In genomic region chr1:18109756-18110597, GRCh38 we compare ENCODE assay signal across 8 cellular contexts. TPM values are rescaled to one million over a fixed set of nuclear protein-coding genes. Genes with fewer than 3 reads are reported as not detected.
A peak's percentile ranks its signal among the peaks of the same experiment; 100 is the strongest.
DNase-seq lines count a peak whose midpoint lies in the region; ATAC-seq and TF ChIP-seq lines count a peak whose summit lies in the region.

No MANE protein-coding gene starts in this region.

- H3K4me3 Mint-ChIP-seq in CD4-positive, alpha-beta T cell, result peak overlapping the region; percentile 38
- H3K4me3 Mint-ChIP-seq in mesothelial cell of epicardium, result peak overlapping the region; percentile 49

- no peaks in the 10 kb centered on the region for H3K4me1 Mint-ChIP-seq in CD4-positive, alpha-beta T cell (ENCODE audit: low read depth)
- peaks cover 19% of the 10 kb centered on the region for H3K4me1 Mint-ChIP-seq in mesothelial cell of epicardium

- peaks cover 72% of the 10 kb centered on the region for H3K27me3 ChIP-seq in CD4-positive, alpha-beta T cell (ENCODE audit: control insufficient read depth, insufficient read depth, low read length)
- no peaks in the 10 kb centered on the region for H3K27me3 ChIP-seq in aorta (ENCODE audit: control insufficient read depth in 1 of 2, insufficient read depth in 2 of 2, low read length in 1 of 2)

- POLR2A ChIA-PET in CD4-positive, alpha-beta T cell (lab: Charles Lee), result no interaction called here

- no peaks in the 10 kb centered on the region for H3K9me3 ChIP-seq in CD4-positive, alpha-beta T cell (ENCODE audit: control insufficient read depth, low read length)
- no peaks in the 10 kb centered on the region for H3K9me3 ChIP-seq in aorta (ENCODE audit: control insufficient read depth, low read length)

- no peaks in the 10 kb centered on the region for H3K36me3 ChIP-seq in aorta (ENCODE audit: control insufficient read depth in 1 of 2, insufficient read depth in 2 of 2, low read length in 1 of 2)

- H3K27ac ChIP-seq in CD4-positive, alpha-beta T cell (ENCODE audit: low read depth, low read length), result no peak overlapping the region
- H3K27ac ChIP-seq in cingulate gyrus (ENCODE audit: low read depth, low read length) (peak overlapping the region; percentile 47), aorta (ENCODE audit: low read depth in 1 of 2, low read length in 2 of 2) (no peak overlapping the region)

- H3K4me1 ChIP-seq in aorta (ENCODE audit: control insufficient read depth in 1 of 2, insufficient read depth in 2 of 2, low read length in 2 of 2), result no peaks in the 10 kb centered on the region

- no peak for ATAC-seq in CD4-positive, alpha-beta T cell (ENCODE audit: poor library complexity)
- peak; percentile 39 for ATAC-seq in aorta (ENCODE audit: low FRiP score)
- ATAC-seq in GM19324 (IDR thresholded peaks at IDR 0.05; ENCODE audit: low FRiP score, unreplicated experiment), result no peak
- ATAC-seq in GM18498 (IDR thresholded peaks at IDR 0.05; ENCODE audit: unreplicated experiment), result no peak

- no peak overlapping the region for H3K4me3 ChIP-seq in aorta (ENCODE audit: low read length in 2 of 2)

- H3K9me3 Mint-ChIP-seq in CD4-positive, alpha-beta T cell, result no peaks in the 10 kb centered on the region
- no peaks in the 10 kb centered on the region for H3K9me3 Mint-ChIP-seq in mesothelial cell of epicardium

- intact Hi-C loops in CD4-positive, alpha-beta T cell (cut with DNase I, micrococcal nuclease), result no loop called here
- intact Hi-C loops in aorta (cut with DNase I), result loop anchor here in 1 of 2 donors (10.0 kb wide), 1 partner anchor 455 kb away; no protein-coding TSS in a partner anchor

- no peak for DNase-seq in CD4-positive, alpha-beta T cell
- DNase-seq in NCI-H1092 treated with DMSO at 0.1 percent for 48 hours (lab: John Stamatoyannopoulos, UW), result peak; percentile 63
- DNase-seq in mesothelial cell of epicardium (ENCODE audit: low spot score in 2 of 2, unreplicated experiment in 2 of 2), result no peak
- peak in 1 of 2 donors; percentile 81 for DNase-seq in aorta
- no peak for DNase-seq in MV-4-11 (lab: John Stamatoyannopoulos, UW)

- no peak overlapping the region for H3K27ac Mint-ChIP-seq in CD4-positive, alpha-beta T cell
- H3K27ac Mint-ChIP-seq in mesothelial cell of epicardium, result no peak overlapping the region

- 0 to 1% methylated on average over 47 to 60 of the region's 60 CpGs for WGBS in aorta, 2 donors

- H3K36me3 Mint-ChIP-seq in CD4-positive, alpha-beta T cell (ENCODE audit: low read depth), result no peaks in the 10 kb centered on the region
- no peaks in the 10 kb centered on the region for H3K36me3 Mint-ChIP-seq in mesothelial cell of epicardium

- no peak for TF ChIP-seq CTCF in CD4-positive, alpha-beta T cell (IDR thresholded peaks at IDR 0.05)
- TF ChIP-seq CTCF in mesothelial cell of epicardium (IDR thresholded peaks at IDR 0.05; ENCODE audit: unreplicated experiment), result no peak

- H3K27me3 Mint-ChIP-seq in CD4-positive, alpha-beta T cell, result peaks cover 86% of the 10 kb centered on the region
- H3K27me3 Mint-ChIP-seq in mesothelial cell of epicardium (ENCODE audit: low read depth), result peaks cover 95% of the 10 kb centered on the region

- CTCF ChIA-PET in CD4-positive, alpha-beta T cell (lab: Charles Lee), result no interaction called here

RNA-seq across cellular contexts. Expression of gene IGSF21, which starts 2.4 kb away (rescaled TPM):
- not detected for total RNA-seq in CD4-positive, alpha-beta T cell
- total RNA-seq in mesothelial cell of epicardium, result not detected in 3 replicates
- 10 to 100 TPM in 1 of 2 donors, 1 to 10 TPM in 1; 5.2 to 10.1 TPM for total RNA-seq in aorta
- polyA plus RNA-seq in aorta, result 1 to 10 TPM in 1 of 2 donors, under 1 TPM in 1; 0.95 to 2.4 TPM
